7 cellular contexts compared by ENCODE assay signal in the genomic region with DNA sequence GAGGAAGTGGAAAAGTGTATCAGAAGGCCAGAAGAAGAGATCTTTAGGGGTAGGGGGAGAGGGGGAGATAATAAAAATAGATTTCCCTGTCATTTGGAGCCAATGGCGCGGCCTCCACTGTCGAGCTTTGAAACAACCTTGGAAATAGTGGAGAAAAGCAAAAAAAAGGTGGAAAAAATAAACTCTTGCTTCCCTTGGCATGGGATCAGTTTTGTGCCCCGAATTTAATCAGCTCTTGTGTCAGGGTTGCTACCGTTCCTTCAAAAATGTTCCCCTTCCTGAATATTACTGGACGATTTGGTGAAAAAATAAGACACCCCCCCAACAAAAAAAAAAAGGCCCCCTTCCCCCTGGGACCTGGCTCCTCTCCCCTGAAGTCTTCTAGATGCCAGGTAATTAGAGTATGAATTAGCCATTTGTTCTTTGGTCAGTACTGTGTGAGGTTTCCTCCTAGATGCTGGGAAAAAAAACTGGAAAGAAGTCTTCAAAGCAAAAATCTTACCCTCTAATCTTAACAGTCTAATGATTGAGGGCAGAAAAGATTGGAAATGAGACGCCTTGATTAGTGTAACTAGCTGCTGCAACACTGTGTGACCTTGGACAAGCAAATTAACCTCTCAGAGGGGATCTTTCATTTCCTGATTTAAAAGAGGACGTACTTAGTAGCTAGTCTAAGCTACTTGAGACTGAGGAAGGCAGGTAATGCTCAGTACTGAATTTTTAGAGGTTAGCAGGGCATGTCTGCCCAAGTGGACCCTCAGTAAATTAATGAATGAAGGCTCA. TPM values are rescaled to one million over a fixed set of nuclear protein-coding genes. Genes with fewer than 3 reads are reported as not detected.
DNase-seq lines count a peak whose midpoint lies in the region; ATAC-seq, FAIRE-seq and TF ChIP-seq lines count a peak whose summit lies in the region.

No MANE protein-coding gene starts in this region.

- no peak overlapping the region for H2AFZ ChIP-seq in endothelial cell of umbilical vein (ENCODE audit: low read depth, low read length)

- peak; percentile 19 for TF ChIP-seq POLR2A in endothelial cell of umbilical vein (IDR thresholded peaks at IDR 0.05; ENCODE audit: low read depth, low read length)

- peaks cover 53 to 59% of the 10 kb centered on the region in 2 donors for H3K4me1 Mint-ChIP-seq in natural killer cell

- dilution Hi-C loops in endothelial cell of umbilical vein (cut with MboI; ENCODE audit: extremely low pct_ligation_motif_present, low sequenced_read_pairs), result no loop called here

- H3K79me2 ChIP-seq in endothelial cell of umbilical vein (ENCODE audit: control insufficient read depth, insufficient read depth, low read length), result peaks cover 41% of the 10 kb centered on the region

- H3K4me1 ChIP-seq in endothelial cell of umbilical vein (ENCODE audit: control insufficient read depth, extremely low read depth, insufficient read depth, low read length), result peaks cover 39% of the 10 kb centered on the region

- peaks cover 6 to 24% of the 10 kb centered on the region in 2 experiments for H3K36me3 ChIP-seq in endothelial cell of umbilical vein (ENCODE audit: control insufficient read depth in 2 of 2, extremely low read depth in 1 of 2, insufficient read depth in 2 of 2, low read length in 2 of 2)

- no peaks in the 10 kb centered on the region for H3K9me3 Mint-ChIP-seq in natural killer cell

- ATAC-seq in natural killer cell (no peak), HG03342 (IDR thresholded peaks at IDR 0.05; ENCODE audit: unreplicated experiment) (no peak)

- H3K36me3 Mint-ChIP-seq in natural killer cell, result peaks cover 28% of the 10 kb centered on the region

- TF ChIP-seq CTCF in GM12864 (IDR thresholded peaks at IDR 0.05; ENCODE audit: low read depth, low read length, missing control alignments) (no peak), endothelial cell of umbilical vein (IDR thresholded peaks at IDR 0.05; ENCODE audit: extremely low read depth in 1 of 2, insufficient read depth in 1 of 2, low read depth in 1 of 2, low read length in 2 of 2) (no peak), natural killer cell (IDR thresholded peaks at IDR 0.05) (no peak)

- no peaks in the 10 kb centered on the region for H3K27me3 ChIP-seq in endothelial cell of umbilical vein (ENCODE audit: control insufficient read depth in 2 of 2, insufficient read depth in 2 of 2, low read length in 2 of 2)

- H3K9ac ChIP-seq in endothelial cell of umbilical vein (replicated peaks; ENCODE audit: extremely low read depth, insufficient read depth, low read length), result peak overlapping the region; percentile 100

- DNase-seq in GM12864 (ENCODE audit: low read depth) (peak; percentile 77), Kasumi-1 (lab: John Stamatoyannopoulos, UW) (peak; percentile 65 to 71), SKM-1 (lab: John Stamatoyannopoulos, UW; ENCODE audit: unreplicated experiment) (peak; percentile 58), endothelial cell of umbilical vein (ENCODE audit: low read depth, low spot score) (peak; percentile 57), natural killer cell (no peak), NCI-H446 treated with DMSO at 0.1 percent for 48 hours (lab: John Stamatoyannopoulos, UW) (no peak)

- H3K27me3 Mint-ChIP-seq in natural killer cell (ENCODE audit: low read depth in 2 of 2), result no peaks in the 10 kb centered on the region

- peaks cover 20% of the 10 kb centered on the region for H4K20me1 ChIP-seq in endothelial cell of umbilical vein (replicated peaks; ENCODE audit: control insufficient read depth, extremely low read depth, insufficient read depth, low read length)

- POLR2A ChIA-PET in endothelial cell of umbilical vein (lab: Charles Lee), result interaction anchor here (0.6 to 2.8 kb wide), 17 partner anchors 9 to 747 kb away, joined by 3 to 47 read pairs (median 5); a partner anchor contains a TSS

- H3K4me3 ChIP-seq in GM12864 (ENCODE audit: low read depth, low read length), result peak overlapping the region; percentile 77
- H3K4me3 ChIP-seq in endothelial cell of umbilical vein (replicated peaks in 1 of 3; ENCODE audit: insufficient read depth in 1 of 3, low read depth in 1 of 3, low read length in 3 of 3), result peak overlapping the region; percentile 36 to 82 (median 40)

- H3K9me1 ChIP-seq in endothelial cell of umbilical vein (replicated peaks; ENCODE audit: control insufficient read depth, extremely low read depth, insufficient read depth, low read length), result no peaks in the 10 kb centered on the region

- CTCF ChIA-PET in endothelial cell of umbilical vein (lab: Charles Lee), result interaction anchor here (0.7 to 3.6 kb wide), 25 partner anchors 10 to 439 kb away, joined by 3 to 29 read pairs (median 3); a partner anchor contains a TSS

- H3K4me2 ChIP-seq in endothelial cell of umbilical vein (ENCODE audit: insufficient read depth, low read length), result peak overlapping the region; percentile 83

- H3K9me3 ChIP-seq in endothelial cell of umbilical vein (replicated peaks; ENCODE audit: control insufficient read depth, insufficient read depth, low read length), result no peaks in the 10 kb centered on the region

- BruUV-seq in endothelial cell of umbilical vein (replicated peaks; lab: Mats Ljungman, UMichigan), result TSS peak; percentile 90

- peak overlapping the region; percentile 98 to 99 for H3K27ac Mint-ChIP-seq in natural killer cell

- peak overlapping the region; percentile 97 for H3K27ac ChIP-seq in endothelial cell of umbilical vein (ENCODE audit: insufficient read depth, low read depth, low read length)

- peak overlapping the region; percentile 99 for H3K4me3 Mint-ChIP-seq in natural killer cell

- no peak for FAIRE-seq in endothelial cell of umbilical vein (lab: Jason Lieb, UNC)

- intact Hi-C loops in endothelial cell of umbilical vein (cut with micrococcal nuclease), result loop anchor here (1.0 to 5.0 kb wide), 5 partner anchors 25 to 210 kb away; a partner anchor contains a TSS
- intact Hi-C loops in natural killer cell (cut with micrococcal nuclease), result loop anchor here (1.0 to 5.0 kb wide), 7 partner anchors 25 to 209 kb away; a partner anchor contains a TSS

TF ChIP-seq in endothelial cell of umbilical vein, 7 proteins besides CTCF, POLR2A, EP300 and RAD21:
- TF ChIP-seq JUN (IDR thresholded peaks at IDR 0.05; ENCODE audit: borderline replicate concordance, insufficient read depth, insufficient read length, low read depth), result no peak
- TF ChIP-seq, protein P1, sequence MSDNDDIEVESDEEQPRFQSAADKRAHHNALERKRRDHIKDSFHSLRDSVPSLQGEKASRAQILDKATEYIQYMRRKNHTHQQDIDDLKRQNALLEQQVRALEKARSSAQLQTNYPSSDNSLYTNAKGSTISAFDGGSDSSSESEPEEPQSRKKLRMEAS (IDR thresholded peaks at IDR 0.05; ENCODE audit: insufficient read depth, insufficient read length), result no peak
- no peak for TF ChIP-seq GATA2 (IDR thresholded peaks at IDR 0.05; ENCODE audit: insufficient read depth, insufficient read length, low read depth, low read length)
- TF ChIP-seq MYC (IDR thresholded peaks at IDR 0.05; ENCODE audit: low read depth, low read length), result no peak
- no peak for TF ChIP-seq EZH2 (IDR thresholded peaks at IDR 0.05; ENCODE audit: borderline replicate concordance, low read depth, low read length, severe bottlenecking)
- no peak for TF ChIP-seq POLR2AphosphoS5 (IDR thresholded peaks at IDR 0.05; ENCODE audit: insufficient read depth, low read depth, low read length)
- TF ChIP-seq FOS (IDR thresholded peaks at IDR 0.05; ENCODE audit: borderline replicate concordance, insufficient read depth, low read length), result no peak

RNA-seq across cellular contexts. Expression of a gene that starts 0.9 kb away (rescaled TPM):
- 291 and 309 TPM in 2 replicates for total RNA-seq in endothelial cell of umbilical vein
- 76.2 and 106 TPM in 2 replicates for polyA plus RNA-seq in endothelial cell of umbilical vein
- polyA plus RNA-seq in endothelial cell of umbilical vein (2011; cell fraction: cytosol; rRNA removed), result 49.7 and 60.3 TPM in 2 replicates
- polyA plus RNA-seq in endothelial cell of umbilical vein (2011; cell fraction: nucleus; rRNA removed), result 591 and 691 TPM in 2 replicates
- polyA plus RNA-seq in endothelial cell of umbilical vein (2012), result 214 and 237 TPM in 2 replicates
- polyA minus RNA-seq in endothelial cell of umbilical vein, result 196 and 257 TPM in 2 replicates
- polyA minus RNA-seq in endothelial cell of umbilical vein (2011; cell fraction: cytosol; rRNA and poly(A)+ RNA removed), result 80.7 TPM
- polyA minus RNA-seq in endothelial cell of umbilical vein (2011; cell fraction: nucleus; rRNA and poly(A)+ RNA removed), result 449 and 536 TPM in 2 replicates
- total RNA-seq in natural killer cell, result 1,000 to 10,000 TPM; 1,431 to 1,555 (median 1,445) TPM

RNA-seq across cellular contexts. Expression of a gene that starts 28.9 kb away (rescaled TPM):
- total RNA-seq in endothelial cell of umbilical vein (45.8 and 46.3 TPM in 2 replicates), natural killer cell (100 to 1,000 TPM; 151 to 165 (median 161) TPM)
- polyA plus RNA-seq in endothelial cell of umbilical vein, result 16.0 and 25.0 TPM in 2 replicates
- 23.8 and 25.1 TPM in 2 replicates for polyA plus RNA-seq in endothelial cell of umbilical vein (2011; cell fraction: cytosol; rRNA removed)
- polyA plus RNA-seq in endothelial cell of umbilical vein (2011; cell fraction: nucleus; rRNA removed), result 21.1 and 22.2 TPM in 2 replicates
- polyA plus RNA-seq in endothelial cell of umbilical vein (2012), result 43.9 and 49.0 TPM in 2 replicates
- polyA minus RNA-seq in endothelial cell of umbilical vein, result 30.4 and 61.0 TPM in 2 replicates
- polyA minus RNA-seq in endothelial cell of umbilical vein (2011; cell fraction: cytosol; rRNA and poly(A)+ RNA removed), result 37.3 TPM
- polyA minus RNA-seq in endothelial cell of umbilical vein (2011; cell fraction: nucleus; rRNA and poly(A)+ RNA removed), result 46.1 and 46.8 TPM in 2 replicates

RNA-seq across cellular contexts. Expression of a gene that starts 43.7 kb away (rescaled TPM):
- total RNA-seq in endothelial cell of umbilical vein (169 and 174 TPM in 2 replicates), natural killer cell (10 to 100 TPM; 38.3 to 49.7 (median 40.5) TPM)
- 845 and 1,099 TPM in 2 replicates for polyA plus RNA-seq in endothelial cell of umbilical vein
- polyA plus RNA-seq in endothelial cell of umbilical vein (2011; cell fraction: cytosol; rRNA removed), result 690 and 833 TPM in 2 replicates
- polyA plus RNA-seq in endothelial cell of umbilical vein (2011; cell fraction: nucleus; rRNA removed), result 165 and 175 TPM in 2 replicates
- 286 and 288 TPM in 2 replicates for polyA plus RNA-seq in endothelial cell of umbilical vein (2012)
- polyA minus RNA-seq in endothelial cell of umbilical vein, result 52.6 and 65.2 TPM in 2 replicates
- 112 TPM for polyA minus RNA-seq in endothelial cell of umbilical vein (2011; cell fraction: cytosol; rRNA and poly(A)+ RNA removed)
- 7.5 and 22.1 TPM in 2 replicates for polyA minus RNA-seq in endothelial cell of umbilical vein (2011; cell fraction: nucleus; rRNA and poly(A)+ RNA removed)

RNA-seq across cellular contexts. Expression of a gene that starts 43.8 kb away (rescaled TPM):
- total RNA-seq in endothelial cell of umbilical vein (24.0 and 25.1 TPM in 2 replicates), natural killer cell (10 to 100 TPM; 11.3 to 20.8 (median 16.0) TPM)
- 28.4 and 36.5 TPM in 2 replicates for polyA plus RNA-seq in endothelial cell of umbilical vein
- polyA plus RNA-seq in endothelial cell of umbilical vein (2011; cell fraction: cytosol; rRNA removed), result 27.0 and 32.3 TPM in 2 replicates
- 36.6 and 50.5 TPM in 2 replicates for polyA plus RNA-seq in endothelial cell of umbilical vein (2011; cell fraction: nucleus; rRNA removed)
- polyA plus RNA-seq in endothelial cell of umbilical vein (2012), result 27.7 and 29.1 TPM in 2 replicates
- polyA minus RNA-seq in endothelial cell of umbilical vein, result 21.1 and 28.2 TPM in 2 replicates
- polyA minus RNA-seq in endothelial cell of umbilical vein (2011; cell fraction: cytosol; rRNA and poly(A)+ RNA removed), result 50.7 TPM
- 11.0 and 19.1 TPM in 2 replicates for polyA minus RNA-seq in endothelial cell of umbilical vein (2011; cell fraction: nucleus; rRNA and poly(A)+ RNA removed)

Comparison
In these comparisons a context has a peak if more than half of its experiments do, and no peak if none do; other contexts are left out.
1. DNase-seq: peak in GM12864 (single experiment), Kasumi-1 (2 of 2), SKM-1 (single experiment) and endothelial cell of umbilical vein (single experiment); none in natural killer cell (single experiment) and NCI-H446 treated with DMSO at 0.1 percent for 48 hours (single experiment).